Comparison of ENCODE assay signal across 23 cellular contexts in the genomic region with DNA sequence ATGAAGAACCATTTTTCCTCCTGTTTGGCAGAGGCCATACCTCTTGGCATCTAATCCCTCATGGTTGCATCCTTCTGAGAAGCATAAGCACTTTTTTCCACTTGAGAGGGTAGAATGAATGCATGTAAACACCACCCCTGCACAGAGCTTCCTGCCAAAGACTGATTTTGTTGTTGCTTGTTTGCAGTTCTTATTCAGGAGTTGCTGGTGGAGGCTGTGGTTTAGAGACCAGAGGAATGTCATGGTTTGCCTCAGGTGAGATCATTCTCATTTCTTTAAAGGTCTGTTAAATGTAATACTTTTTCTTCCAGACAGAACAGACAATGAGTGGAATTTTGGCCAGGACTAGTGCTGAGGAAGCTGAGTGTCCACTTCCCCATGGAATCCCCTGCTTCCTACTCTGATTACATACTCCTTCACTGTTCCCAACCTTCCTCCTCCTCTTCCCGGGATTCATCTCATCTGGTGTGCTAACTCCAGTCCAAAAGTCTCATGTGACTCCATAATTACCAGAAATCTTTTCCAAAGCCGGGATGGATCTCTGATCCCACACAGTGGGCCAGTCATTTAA. TPM values are rescaled to one million over a fixed set of nuclear protein-coding genes. Genes with fewer than 3 reads are reported as not detected.
A peak's percentile ranks its signal among the peaks of the same experiment; 100 is the strongest.
DNase-seq lines count a peak whose midpoint lies in the region; FAIRE-seq lines count a peak whose summit lies in the region.
"Had no signal": no experiment of that assay in that cellular context is flagged by ENCODE, and none has a peak within 500 bp of the region (broad histone marks: within the 10 kb centered on the region; RNA-seq: fewer than 3 reads in every experiment).

No MANE protein-coding gene starts in this region.

- no peaks in the 10 kb centered on the region for H3K9me3 ChIP-seq in HAP-1
- H3K9me3 ChIP-seq: right lobe of liver, testis had no signal

- in situ Hi-C loops in HAP-1 (cut with MboI; ENCODE audit: low sequenced_read_pairs) = no loop called here

- no peaks in the 10 kb centered on the region for H3K36me3 ChIP-seq in HAP-1 (replicated peaks)
- H3K36me3 ChIP-seq: gastroesophageal sphincter, right lobe of liver had no signal

- no peaks in the 10 kb centered on the region for H3K4me1 ChIP-seq in HAP-1

- H3K4me3 ChIP-seq in HAP-1 = no peak overlapping the region
- H3K4me3 ChIP-seq: gastroesophageal sphincter, right lobe of liver, testis had no signal

- H3K27me3 ChIP-seq in HAP-1 (ENCODE audit: low read depth) = peaks cover 18% of the 10 kb centered on the region
- H3K27me3 ChIP-seq: gastroesophageal sphincter, testis had no signal

- DNase-seq in DMS79 treated with DMSO at 0.1 percent for 48 hours (lab: John Stamatoyannopoulos, UW) (peak; percentile 24), DMS79 (lab: John Stamatoyannopoulos, UW) (no peak), RPMI7951 (ENCODE audit: low read depth) (peak; percentile 76), glomerular visceral epithelial cell (ENCODE audit: extremely low spot score) (peak; percentile 94), urothelium cell line (ENCODE audit: low spot score) (peak; percentile 31), HAP-1 (ENCODE audit: low spot score in 2 of 2) (no peak), DMS 273 (lab: John Stamatoyannopoulos, UW; ENCODE audit: unreplicated experiment) (no peak), NCI-H510A (lab: John Stamatoyannopoulos, UW) (no peak)
- DNase-seq: 8988T; activated CD8-positive, alpha-beta T cell treated with anti-CD3 and anti-CD28 coated beads for 36 hours; CD4-positive, CD25-positive, alpha-beta regulatory T cell; cerebellar nuclear complex; endodermal cell; HCEC 1CT; NCI-H1417; nucleus accumbens; right lobe of liver; testis had no signal

- FAIRE-seq in urothelium cell line (lab: Jason Lieb, UNC) = no peak
- FAIRE-seq: GM12891 had no signal

RNA-seq across cellular contexts. Expression of a gene that starts 3.3 kb away (rescaled TPM):
- total RNA-seq in RPMI7951 (2014; rRNA removed; shearing (Covaris generic)) = 167 and 188 TPM in 2 replicates
- total RNA-seq: CD4-positive, CD25-positive, alpha-beta regulatory T cell; G401; NCI-H460; OCI-LY7 had no signal

Comparison
In these comparisons a context has a peak if more than half of its experiments do, and no peak if none do; other contexts are left out.
1. DNase-seq: peak in DMS79 treated with DMSO at 0.1 percent for 48 hours (single experiment), RPMI7951 (single experiment), glomerular visceral epithelial cell (single experiment) and urothelium cell line (single experiment); none in DMS79 (single experiment), HAP-1 (0 of 2), DMS 273 (single experiment) and NCI-H510A (single experiment).